Comparison of ENCODE assay signal across 8 cellular contexts in genomic region chr10:113854019-113854756, GRCh38. TPM values are rescaled to one million over a fixed set of nuclear protein-coding genes. Genes with fewer than 3 reads are reported as not detected.
DNase-seq lines count a peak whose midpoint lies in the region; ATAC-seq lines count a peak whose summit lies in the region.

DCLRE1A (minus strand) TSS chr10:113854082; CDS start chr10:113853182, 900 bp downstream.
NHLRC2 (plus strand) TSS chr10:113854661; CDS start chr10:113854873, 212 bp downstream.

- peak within 1 kb of the TSS; percentile 98 for H3K27ac ChIP-seq in BLaER1

- peak; percentile 43 for ATAC-seq in GM19372 (IDR thresholded peaks at IDR 0.05; ENCODE audit: low read depth, unreplicated experiment)

- H3K36me3 ChIP-seq in BLaER1 (peaks cover 7% of the 10 kb centered on the region), endocrine pancreas (ENCODE audit: control insufficient read depth, insufficient read depth, low read length) (no peaks in the 10 kb centered on the region)

- H4K20me1 ChIP-seq in BLaER1, result peaks cover 19% of the 10 kb centered on the region; the same call in 1 of the 2 replicates

- no peaks in the 10 kb centered on the region for H3K9me3 ChIP-seq in BLaER1
- H3K9me3 ChIP-seq in endocrine pancreas (ENCODE audit: control insufficient read depth, low read length), result no peaks in the 10 kb centered on the region

- DNase-seq in HK-2 (ENCODE audit: unreplicated experiment) (peak; percentile 83), NOMO-1 treated with DMSO at 0.1 percent for 48 hours (lab: John Stamatoyannopoulos, UW; ENCODE audit: unreplicated experiment) (peak; percentile 75), mesenteric fat pad (ENCODE audit: low spot score) (peak; percentile 91)
- peak; percentile 32 to 60 (median 42) for DNase-seq in activated CD8-positive, alpha-beta memory T cell treated with anti-CD3 and anti-CD28 coated beads for 48 hours (ENCODE audit: low read depth in 2 of 3, low spot score in 2 of 3)
- DNase-seq in stimulated activated CD8-positive, alpha-beta memory T cell treated with anti-CD3 and anti-CD28 coated beads, Interleukin-15, amount 100 ng/mL, for 1 hour (ENCODE audit: low read depth), result peak; percentile 43

- H3K4me1 ChIP-seq in BLaER1 (peaks cover 41% of the 10 kb centered on the region), endocrine pancreas (ENCODE audit: control insufficient read depth, insufficient read depth, low read length) (peaks cover 49% of the 10 kb centered on the region)

- H3K4me3 ChIP-seq in BLaER1 (peak within 1 kb of the TSS; percentile 94), endocrine pancreas (ENCODE audit: control insufficient read depth, insufficient read depth, low read length) (peak within 1 kb of the TSS; percentile 85)

- peak within 1 kb of the TSS; percentile 99 for H3K9ac ChIP-seq in BLaER1
- H3K9ac ChIP-seq in endocrine pancreas (ENCODE audit: control insufficient read depth, insufficient read depth, low read length), result peak within 1 kb of the TSS; percentile 65

- no peaks in the 10 kb centered on the region for H3K27me3 ChIP-seq in BLaER1
- H3K27me3 ChIP-seq in endocrine pancreas (ENCODE audit: control insufficient read depth, insufficient read depth, low read length), result no peaks in the 10 kb centered on the region

- peak within 1 kb of the TSS; percentile 81 for H3K4me2 ChIP-seq in BLaER1

RNA-seq across cellular contexts. Expression of gene DCLRE1A, which starts in this region (rescaled TPM):
- 2.7 TPM for total RNA-seq in mesenteric fat pad

RNA-seq across cellular contexts. Expression of gene NHLRC2, which starts in this region (rescaled TPM):
- total RNA-seq in mesenteric fat pad, result 33.7 TPM

Comparison
In these comparisons a context has a peak if more than half of its experiments do, and no peak if none do; other contexts are left out.
1. Peak in every context shown above with its lines: DNase-seq, ATAC-seq, H3K4me3 ChIP-seq and H3K27ac ChIP-seq.